26 cellular contexts compared by ENCODE assay signal in the genomic region with DNA sequence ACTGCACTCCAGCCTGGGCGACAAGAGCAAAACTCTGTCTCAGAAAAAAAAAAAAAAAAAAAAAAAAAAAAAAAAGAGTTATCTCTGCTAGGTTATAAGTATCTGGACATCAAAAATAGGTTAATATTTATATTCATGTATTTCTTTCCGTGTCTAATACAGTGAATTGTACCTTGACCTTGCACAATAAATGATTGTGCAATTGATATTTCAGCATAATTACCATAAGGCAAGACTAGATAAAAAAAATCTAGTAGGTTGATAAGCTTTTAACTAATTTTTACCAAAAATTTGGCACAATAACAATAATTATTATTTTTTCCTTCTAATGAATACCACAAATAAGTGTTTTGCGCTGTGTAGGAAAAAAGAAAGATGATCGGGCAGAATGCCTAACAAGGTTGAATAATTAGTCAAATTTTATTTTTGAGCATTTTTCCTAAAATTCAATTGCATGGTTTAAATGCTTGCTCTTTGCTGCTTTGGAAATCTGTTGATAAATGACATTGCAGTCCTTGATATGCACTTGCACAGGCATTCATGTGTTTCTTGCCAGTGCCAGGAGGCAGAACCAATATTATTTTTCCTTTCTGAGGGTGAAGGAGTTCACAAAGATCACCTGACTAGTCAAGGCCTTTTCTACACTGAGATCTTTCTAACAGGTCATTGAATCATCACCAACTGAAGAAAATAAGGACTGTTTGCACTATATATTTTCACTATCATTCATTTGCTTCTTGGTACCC.
"Had no signal": no experiment of that assay in that cellular context is flagged by ENCODE, and none has a peak within 500 bp of the region (broad histone marks: within the 10 kb centered on the region; RNA-seq: fewer than 3 reads in every experiment).

No MANE protein-coding gene starts in this region.

- H3K4me1 ChIP-seq: ascending aorta, body of pancreas had no signal

- H3K4me1 Mint-ChIP-seq: activated CD4-positive, alpha-beta T cell treated with anti-CD3 and anti-CD28 coated beads, Interleukin-2, amount 10 ng/mL, durations not matched to agents 7 days and 5 days; activated naive CD4-positive, alpha-beta T cell treated with anti-CD3 and anti-CD28 coated beads, Interleukin-2, amount 10 ng/mL, durations not matched to agents 7 days and 5 days; activated naive CD8-positive, alpha-beta T cell treated with anti-CD3 and anti-CD28 coated beads for 36 hours; activated T-helper 17 cell treated with anti-CD3 and anti-CD28 coated beads, Interleukin-2, amount 50 U/mL, for 72 hours; central memory CD8-positive, alpha-beta T cell; T-cell had no signal

- H3K36me3 Mint-ChIP-seq: activated CD4-positive, alpha-beta memory T cell treated with anti-CD3 and anti-CD28 coated beads for 36 hours; activated naive CD4-positive, alpha-beta T cell treated with anti-CD3 and anti-CD28 coated beads, Interleukin-2, amount 10 ng/mL, durations not matched to agents 7 days and 5 days; activated naive CD8-positive, alpha-beta T cell treated with anti-CD3 and anti-CD28 coated beads for 36 hours; T-cell had no signal

- H3K27ac ChIP-seq: ascending aorta, body of pancreas, SK-N-MC, VCaP had no signal

- H3K27ac Mint-ChIP-seq: activated CD4-positive, alpha-beta memory T cell treated with anti-CD3 and anti-CD28 coated beads for 36 hours; activated CD4-positive, alpha-beta T cell treated with anti-CD3 and anti-CD28 coated beads, Interleukin-2, amount 10 ng/mL, durations not matched to agents 7 days and 5 days; activated naive CD4-positive, alpha-beta T cell treated with anti-CD3 and anti-CD28 coated beads, Interleukin-2, amount 10 ng/mL, durations not matched to agents 7 days and 5 days; activated naive CD8-positive, alpha-beta T cell treated with anti-CD3 and anti-CD28 coated beads for 36 hours; activated T-helper 17 cell treated with anti-CD3 and anti-CD28 coated beads, Interleukin-2, amount 50 U/mL, for 72 hours; T-cell had no signal

- H3K27me3 ChIP-seq: ascending aorta, body of pancreas had no signal

- H3K36me3 ChIP-seq: ascending aorta had no signal

- H3K4me3 ChIP-seq: ascending aorta, body of pancreas, SK-N-MC had no signal

- H3K9me3 Mint-ChIP-seq: activated CD4-positive, alpha-beta memory T cell treated with anti-CD3 and anti-CD28 coated beads for 36 hours; activated CD4-positive, alpha-beta T cell treated with anti-CD3 and anti-CD28 coated beads, Interleukin-2, amount 10 ng/mL, durations not matched to agents 7 days and 5 days; activated naive CD4-positive, alpha-beta T cell treated with anti-CD3 and anti-CD28 coated beads, Interleukin-2, amount 10 ng/mL, durations not matched to agents 7 days and 5 days; activated naive CD8-positive, alpha-beta T cell treated with anti-CD3 and anti-CD28 coated beads for 36 hours; activated T-helper 17 cell treated with anti-CD3 and anti-CD28 coated beads, Interleukin-2, amount 50 U/mL, for 72 hours; central memory CD8-positive, alpha-beta T cell; T-cell had no signal

- H3K9me3 ChIP-seq: body of pancreas had no signal

- H3K4me3 Mint-ChIP-seq: activated CD4-positive, alpha-beta memory T cell treated with anti-CD3 and anti-CD28 coated beads for 36 hours; activated CD4-positive, alpha-beta T cell treated with anti-CD3 and anti-CD28 coated beads, Interleukin-2, amount 10 ng/mL, durations not matched to agents 7 days and 5 days; activated naive CD4-positive, alpha-beta T cell treated with anti-CD3 and anti-CD28 coated beads, Interleukin-2, amount 10 ng/mL, durations not matched to agents 7 days and 5 days; activated naive CD8-positive, alpha-beta T cell treated with anti-CD3 and anti-CD28 coated beads for 36 hours; activated T-helper 17 cell treated with anti-CD3 and anti-CD28 coated beads, Interleukin-2, amount 50 U/mL, for 72 hours; central memory CD8-positive, alpha-beta T cell; T-cell had no signal

- DNase-seq: activated CD4-positive, alpha-beta memory T cell treated with anti-CD3 and anti-CD28 coated beads for 36 hours; activated CD4-positive, alpha-beta T cell treated with anti-CD3 and anti-CD28 coated beads, Interleukin-2, amount 10 ng/mL, durations not matched to agents 7 days and 5 days; activated CD4-positive, CD25-positive, alpha-beta regulatory T cell; activated CD8-positive, alpha-beta memory T cell treated with anti-CD3 and anti-CD28 coated beads for 24 hours; activated gamma-delta T cell treated with Interleukin-2 at 50 U/mL for 16 hours; activated naive CD4-positive, alpha-beta T cell treated with anti-CD3 and anti-CD28 coated beads, Interleukin-2, amount 10 ng/mL, durations not matched to agents 7 days and 5 days; activated naive CD8-positive, alpha-beta T cell treated with anti-CD3 and anti-CD28 coated beads for 36 hours; activated T-cell treated with anti-CD3 and anti-CD28 coated beads, Interleukin-2, amount 50 U/mL, for 48 hours; body of pancreas; NCI-H1105; NCI-H1436; NCI-H1694 treated with DMSO at 0.1 percent for 48 hours; NCI-H2029 treated with DMSO at 0.1 percent for 48 hours; NCI-H345; NCI-H510A; NCI-H526 treated with DMSO at 0.1 percent for 48 hours; NCI-H82; SIG-M5; T-cell; T-helper 2 cell; T1000 had no signal

- H3K27me3 Mint-ChIP-seq: activated CD4-positive, alpha-beta memory T cell treated with anti-CD3 and anti-CD28 coated beads for 36 hours; activated naive CD8-positive, alpha-beta T cell treated with anti-CD3 and anti-CD28 coated beads for 36 hours; central memory CD8-positive, alpha-beta T cell had no signal
